Comparison of ENCODE assay signal across 23 cellular contexts in genomic region chr9:96067004-96067403, GRCh38.
DNase-seq lines count a peak whose midpoint lies in the region; ATAC-seq and TF ChIP-seq lines count a peak whose summit lies in the region.
"Had no signal": no experiment of that assay in that cellular context is flagged by ENCODE, and none has a peak within 500 bp of the region (broad histone marks: within the 10 kb centered on the region; RNA-seq: fewer than 3 reads in every experiment).

No MANE protein-coding gene starts in this region.

- H3K9me3 ChIP-seq in adrenal gland (replicated peaks in 1 of 3) (no peaks in the 10 kb centered on the region), heart left ventricle (no peaks in the 10 kb centered on the region), prostate gland (no peaks in the 10 kb centered on the region), vagina (no peaks in the 10 kb centered on the region)
- H3K9me3 ChIP-seq in effector memory CD4-positive, alpha-beta T cell (ENCODE audit: control insufficient read depth, low read length), result no peaks in the 10 kb centered on the region
- H3K9me3 ChIP-seq: neutrophil, upper lobe of left lung had no signal

- H3K36me3 ChIP-seq in adrenal gland (replicated peaks in 1 of 2) (no peaks in the 10 kb centered on the region), heart left ventricle (no peaks in the 10 kb centered on the region), prostate gland (no peaks in the 10 kb centered on the region), vagina (no peaks in the 10 kb centered on the region)
- no peaks in the 10 kb centered on the region for H3K36me3 ChIP-seq in effector memory CD4-positive, alpha-beta T cell (ENCODE audit: control insufficient read depth, insufficient read depth, low read length)
- H3K36me3 ChIP-seq: neutrophil, upper lobe of left lung had no signal

- no peak overlapping the region for H3K4me3 ChIP-seq in adrenal gland
- H3K4me3 ChIP-seq in heart left ventricle, result no peak overlapping the region
- no peak overlapping the region for H3K4me3 ChIP-seq in prostate gland
- no peak overlapping the region for H3K4me3 ChIP-seq in vagina
- H3K4me3 ChIP-seq in effector memory CD4-positive, alpha-beta T cell (ENCODE audit: insufficient read depth, low read depth, low read length, poor library complexity, severe bottlenecking), result no peak overlapping the region
- H3K4me3 ChIP-seq: upper lobe of left lung had no signal

- peak in 2 of 4 donors; percentile 53 to 67 for ATAC-seq in heart left ventricle
- ATAC-seq: effector memory CD8-positive, alpha-beta T cell; stimulated activated naive CD8-positive, alpha-beta T cell treated with anti-CD3 and anti-CD28 coated beads, Interleukin-15, Interleukin-2, amounts not matched to agents 100 U/mL and 50 U/mL, for 24 hours had no signal

- intact Hi-C loops in adrenal gland (cut with DNase I) (no loop called here), heart left ventricle (cut with DNase I) (loop anchor here in 1 of 10 donors (10.0 kb wide), 1 partner anchor 148 kb away; no protein-coding TSS in a partner anchor), prostate gland (cut with DNase I) (loop anchor here (10.0 kb wide), 1 partner anchor 88 kb away; no protein-coding TSS in a partner anchor), vagina (cut with DNase I) (no loop called here)

- H3K4me1 ChIP-seq in adrenal gland (replicated peaks in 1 of 2) (no peaks in the 10 kb centered on the region), heart left ventricle (peaks cover 0 to 21% (median 0%) of the 10 kb centered on the region in 12 donors), prostate gland (replicated peaks) (peaks cover 12% of the 10 kb centered on the region), vagina (peaks cover 14% of the 10 kb centered on the region)
- no peaks in the 10 kb centered on the region for H3K4me1 ChIP-seq in effector memory CD4-positive, alpha-beta T cell (ENCODE audit: control insufficient read depth, insufficient read depth, low read length, poor library complexity, severe bottlenecking)
- H3K4me1 ChIP-seq: upper lobe of left lung had no signal

- DNase-seq in AG08396 (ENCODE audit: low spot score), result peak; percentile 18
- DNase-seq in adrenal gland, result peak in 5 of 7 donors; percentile 27 to 77 (median 54)
- peak in 3 of 5 donors; percentile 48 to 53 (median 52) for DNase-seq in heart left ventricle
- DNase-seq in prostate gland (ENCODE audit: low spot score), result no peak
- DNase-seq in vagina (ENCODE audit: extremely low spot score in 2 of 2), result no peak
- no peak for DNase-seq in effector memory CD4-positive, alpha-beta T cell
- no peak for DNase-seq in NK-92 treated with Interleukin-12 subunit alpha and Interleukin-12 subunit beta, amount 100 ng/mL, for 24 hours (lab: John Stamatoyannopoulos, UW)
- DNase-seq in activated gamma-delta T cell treated with Interleukin-2 at 50 U/mL for 16 hours, result no peak
- DNase-seq: activated naive CD4-positive, alpha-beta T cell; activated T-cell treated with anti-CD3 and anti-CD28 coated beads, Interleukin-2, amount 50 U/mL, for 1 hour; amygdala; C1 segment of cervical spinal cord; effector memory CD8-positive, alpha-beta T cell; GOT3; head of caudate nucleus; Karpas-422; NCI-H1694; NCI-H2227 treated with DMSO at 0.1 percent for 48 hours; SHP77 treated with DMSO at 0.1 percent for 48 hours; stimulated activated CD4-positive, alpha-beta T cell treated with anti-CD3 and anti-CD28 coated beads, Interleukin-4, amount 100 ng/mL, for 4 hours; stimulated activated naive CD8-positive, alpha-beta T cell treated with anti-CD3 and anti-CD28 coated beads, Interleukin-15, Interleukin-2, amounts not matched to agents 100 U/mL and 50 U/mL, for 24 hours had no signal

- TF ChIP-seq CTCF in adrenal gland (IDR thresholded peaks at IDR 0.05), result no peak
- TF ChIP-seq CTCF in heart left ventricle (IDR thresholded peaks at IDR 0.05), result no peak
- no peak for TF ChIP-seq CTCF in prostate gland (IDR thresholded peaks at IDR 0.05)
- no peak for TF ChIP-seq CTCF in vagina (IDR thresholded peaks at IDR 0.05)

- WGBS in adrenal gland, 4 donors, result 56 to 80% (median 75%) methylated on average over 4 to 7 of the region's 7 CpGs
- 66 to 82% (median 72%) methylated on average over 6 to 7 of the region's 7 CpGs for WGBS in heart left ventricle, 4 donors
- 63% methylated on average over 7 of the region's 7 CpGs for WGBS in prostate gland

- H3K27ac ChIP-seq in adrenal gland (peak overlapping the region in 1 of 5 donors; percentile 6), heart left ventricle (peak overlapping the region in 1 of 12 donors; percentile 34), prostate gland (peak overlapping the region; percentile 26 to 60), vagina (no peak overlapping the region)
- no peak overlapping the region for H3K27ac ChIP-seq in effector memory CD4-positive, alpha-beta T cell (ENCODE audit: insufficient read depth, low read length, poor library complexity, severe bottlenecking)
- H3K27ac ChIP-seq: neutrophil, upper lobe of left lung had no signal

- TF ChIP-seq POLR2A in adrenal gland (IDR thresholded peaks at IDR 0.05), result no peak
- TF ChIP-seq POLR2A in heart left ventricle (IDR thresholded peaks at IDR 0.05), result no peak
- no peak for TF ChIP-seq POLR2A in prostate gland (IDR thresholded peaks at IDR 0.05)
- no peak for TF ChIP-seq POLR2A in vagina (IDR thresholded peaks at IDR 0.05)

- no peaks in the 10 kb centered on the region for H3K27me3 ChIP-seq in adrenal gland
- H3K27me3 ChIP-seq in heart left ventricle, result no peaks in the 10 kb centered on the region
- H3K27me3 ChIP-seq in prostate gland (replicated peaks; ENCODE audit: insufficient read depth), result no peaks in the 10 kb centered on the region
- H3K27me3 ChIP-seq in vagina, result no peaks in the 10 kb centered on the region
- no peaks in the 10 kb centered on the region for H3K27me3 ChIP-seq in effector memory CD4-positive, alpha-beta T cell (replicated peaks; ENCODE audit: control insufficient read depth, insufficient read depth, low read length, poor library complexity, severe bottlenecking)
- H3K27me3 ChIP-seq: neutrophil, upper lobe of left lung had no signal

Comparison
In these comparisons a context has a peak if more than half of its experiments do, and no peak if none do; other contexts are left out.
1. DNase-seq: peak in AG08396 (single experiment), adrenal gland (5 of 7) and heart left ventricle (3 of 5); none in prostate gland (single experiment), vagina (0 of 2), effector memory CD4-positive, alpha-beta T cell (0 of 3), NK-92 treated with Interleukin-12 subunit alpha and Interleukin-12 subunit beta, amount 100 ng/mL, for 24 hours (single experiment) and activated gamma-delta T cell treated with Interleukin-2 at 50 U/mL for 16 hours (single experiment).
2. H3K27ac ChIP-seq: peak in prostate gland (2 of 2); none in vagina (single experiment) and effector memory CD4-positive, alpha-beta T cell (single experiment).